ENCODE assay signal across 30 cellular contexts in the genomic region with DNA sequence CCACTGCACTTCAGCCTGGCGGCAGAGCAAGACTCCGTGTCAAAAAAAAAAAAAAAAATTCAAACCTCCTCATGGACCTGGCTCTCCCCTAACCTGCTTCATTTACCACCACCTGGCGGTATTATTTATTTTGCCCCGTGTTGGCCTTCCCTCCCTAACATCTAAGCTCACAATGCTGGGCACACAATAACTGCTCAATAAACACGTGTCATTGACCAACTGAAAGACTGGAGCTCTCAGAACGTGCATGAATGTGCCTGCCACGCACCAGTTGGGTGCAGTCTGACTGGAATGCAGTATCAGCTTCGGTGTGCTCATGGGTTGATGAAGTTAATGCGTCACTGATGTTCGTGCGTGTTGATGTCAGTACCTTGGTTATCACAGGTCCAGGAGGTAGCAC.
"Had no signal": no experiment of that assay in that cellular context is flagged by ENCODE, and none has a peak within 500 bp of the region (broad histone marks: within the 10 kb centered on the region; RNA-seq: fewer than 3 reads in every experiment).

No MANE protein-coding gene starts in this region.

- H3K27me3 ChIP-seq: brain microvascular endothelial cell, esophagus squamous epithelium, gastroesophageal sphincter had no signal

- DNase-seq: activated CD4-positive, alpha-beta T cell treated with anti-CD3 and anti-CD28 coated beads for 36 hours; activated CD4-positive, alpha-beta T cell treated with anti-CD3 and anti-CD28 coated beads, Interleukin-2, amount 10 ng/mL, durations not matched to agents 24 days and 14 days; activated CD4-positive, alpha-beta T cell treated with anti-CD3 and anti-CD28 coated beads, Interleukin-2, amount 50 U/mL, for 48 hours; activated CD4-positive, CD25-positive, alpha-beta regulatory T cell; activated CD4-positive, CD25-positive, alpha-beta regulatory T cell treated with anti-CD3 and anti-CD28 coated beads, Interleukin-2, amount 50 U/mL, for 72 hours; activated CD8-positive, alpha-beta memory T cell treated with anti-CD3 and anti-CD28 coated beads for 24 hours; activated CD8-positive, alpha-beta T cell treated with anti-CD3 and anti-CD28 coated beads for 36 hours; activated effector memory CD4-positive, alpha-beta T cell treated with Interleukin-2 at 50 U/mL for 16 hours; activated gamma-delta T cell treated with Interleukin-2 at 50 U/mL for 16 hours; activated naive CD4-positive, alpha-beta T cell treated with anti-CD3 and anti-CD28 coated beads, Interleukin-2, amount 50 U/mL, for 16 hours; activated naive CD4-positive, alpha-beta T cell treated with Interleukin-2 at 50 U/mL for 16 hours; activated T-cell treated with anti-CD3 and anti-CD28 coated beads, Interleukin-2, amount 50 U/mL, for 4 hours; amniotic stem cell; anterior cingulate cortex; brain microvascular endothelial cell; caudate nucleus; cortex of kidney; dermis blood vessel endothelial cell; effector CD4-positive, alpha-beta T cell; effector memory CD8-positive, alpha-beta T cell; erythroblast; esophagus squamous epithelium; foreskin melanocyte; T-helper 1 cell; T-helper 17 cell; T1000; WERI-Rb-1 had no signal

- H3K9me3 ChIP-seq: esophagus squamous epithelium, gastroesophageal sphincter had no signal

- H3K27ac ChIP-seq: brain microvascular endothelial cell, esophagus squamous epithelium, gastroesophageal sphincter, WERI-Rb-1 had no signal

- H3K4me3 ChIP-seq: esophagus squamous epithelium, gastroesophageal sphincter had no signal

- H3K36me3 ChIP-seq: brain microvascular endothelial cell, esophagus squamous epithelium, gastroesophageal sphincter had no signal

- H3K4me1 ChIP-seq: esophagus squamous epithelium, gastroesophageal sphincter had no signal

- FAIRE-seq: astrocyte, colon had no signal
